ENCODE assay signal across 1 cellular context in genomic region chr3:45174234-45174633, GRCh38.
TF ChIP-seq lines count a peak whose summit lies in the region.

No MANE protein-coding gene starts in this region.

TF ChIP-seq in IMR-90, 13 proteins besides CTCF, POLR2A, EP300 and RAD21:
- no peak for TF ChIP-seq SMC3 (IDR thresholded peaks at IDR 0.05; ENCODE audit: low read depth, low read length)
- no peak for TF ChIP-seq MAFK (IDR thresholded peaks at IDR 0.05; ENCODE audit: low read depth, low read length)
- TF ChIP-seq RFX5 (IDR thresholded peaks at IDR 0.05; ENCODE audit: low read depth, low read length): no peak
- TF ChIP-seq NFE2L2 (IDR thresholded peaks at IDR 0.05; ENCODE audit: low read depth, low read length): no peak
